1 cellular context compared by ENCODE assay signal in the genomic region with DNA sequence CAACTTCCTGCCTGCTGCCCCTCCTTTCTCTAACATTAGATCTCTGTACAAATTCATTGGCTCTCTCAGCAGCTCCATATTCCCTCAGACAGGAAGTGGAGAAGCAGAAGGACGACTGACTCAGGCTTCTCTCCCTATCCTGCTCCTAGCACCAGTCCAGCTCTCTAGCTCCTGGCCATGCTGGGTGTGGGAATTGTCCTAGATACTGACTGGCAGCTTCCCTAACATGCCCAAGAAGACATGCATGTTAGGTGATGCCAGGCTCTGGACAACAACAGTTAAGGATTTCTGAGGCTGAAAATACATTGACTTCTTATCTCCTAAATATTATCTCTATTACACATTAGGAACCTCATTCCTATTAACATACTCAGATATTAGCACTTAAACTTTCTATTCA.
TF ChIP-seq lines count a peak whose summit lies in the region.

No MANE protein-coding gene starts in this region.

TF ChIP-seq in IMR-90, 13 proteins besides CTCF, POLR2A, EP300 and RAD21 (continued from another document):
- TF ChIP-seq RCOR1 (IDR thresholded peaks at IDR 0.05; ENCODE audit: insufficient replicate concordance, low read length) (no peak), RFX5 (IDR thresholded peaks at IDR 0.05; ENCODE audit: low read depth, low read length) (no peak), CEBPB (IDR thresholded peaks at IDR 0.05; ENCODE audit: low read depth, low read length) (no peak), NFE2L2 (IDR thresholded peaks at IDR 0.05; ENCODE audit: low read depth, low read length) (no peak), BHLHE40 (IDR thresholded peaks at IDR 0.05; ENCODE audit: low read depth, low read length) (no peak), FOS (IDR thresholded peaks at IDR 0.05; ENCODE audit: low read depth, low read length) (no peak), MXI1 (IDR thresholded peaks at IDR 0.05; ENCODE audit: borderline replicate concordance, low read depth, low read length) (no peak), MAZ (IDR thresholded peaks at IDR 0.05; ENCODE audit: borderline replicate concordance, low read depth, low read length) (no peak)
- TF ChIP-seq, protein P1, sequence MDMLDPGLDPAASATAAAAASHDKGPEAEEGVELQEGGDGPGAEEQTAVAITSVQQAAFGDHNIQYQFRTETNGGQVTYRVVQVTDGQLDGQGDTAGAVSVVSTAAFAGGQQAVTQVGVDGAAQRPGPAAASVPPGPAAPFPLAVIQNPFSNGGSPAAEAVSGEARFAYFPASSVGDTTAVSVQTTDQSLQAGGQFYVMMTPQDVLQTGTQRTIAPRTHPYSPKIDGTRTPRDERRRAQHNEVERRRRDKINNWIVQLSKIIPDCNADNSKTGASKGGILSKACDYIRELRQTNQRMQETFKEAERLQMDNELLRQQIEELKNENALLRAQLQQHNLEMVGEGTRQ (IDR thresholded peaks at IDR 0.05; ENCODE audit: low read depth, low read length) = no peak
